In genomic region chr2:108270768-108271506, GRCh38 we compare ENCODE assay signal across 1 cellular context.
A peak's percentile ranks its signal among the peaks of the same experiment; 100 is the strongest.
TF ChIP-seq lines count a peak whose summit lies in the region.

No MANE protein-coding gene starts in this region.

TF ChIP-seq in HepG2, 621 proteins besides CTCF, POLR2A, EP300 and RAD21 (continued from another document and continues in another):
- no peak for TF ChIP-seq ZNF800 (CRISPR knock-in tag; IDR thresholded peaks at IDR 0.05)
- TF ChIP-seq SIX1 (CRISPR knock-in tag; IDR thresholded peaks at IDR 0.05; ENCODE audit: borderline replicate concordance) = no peak
- no peak for TF ChIP-seq ZNF670 (CRISPR knock-in tag; IDR thresholded peaks at IDR 0.05; ENCODE audit: borderline replicate concordance)
- TF ChIP-seq ZNF879 (CRISPR knock-in tag; IDR thresholded peaks at IDR 0.05) = no peak
- no peak for TF ChIP-seq BATF2 (CRISPR knock-in tag; IDR thresholded peaks at IDR 0.05)
- TF ChIP-seq KDM5B (CRISPR knock-in tag; IDR thresholded peaks at IDR 0.05; ENCODE audit: borderline replicate concordance) = no peak
- no peak for TF ChIP-seq UBTF (CRISPR knock-in tag; IDR thresholded peaks at IDR 0.05)
- TF ChIP-seq ZBTB10 (CRISPR knock-in tag; IDR thresholded peaks at IDR 0.05; ENCODE audit: borderline replicate concordance) = no peak
- no peak for TF ChIP-seq U2AF2 (IDR thresholded peaks at IDR 0.05; ENCODE audit: low read depth, low read length)
- TF ChIP-seq HOXA3 (CRISPR knock-in tag; IDR thresholded peaks at IDR 0.05) = peak; percentile 24; the same call in 1 of the 2 replicates
- TF ChIP-seq TIGD3 (CRISPR knock-in tag; IDR thresholded peaks at IDR 0.05; ENCODE audit: borderline replicate concordance) = no peak
- TF ChIP-seq ETV5 (CRISPR knock-in tag; IDR thresholded peaks at IDR 0.05; ENCODE audit: borderline replicate concordance) = peak; percentile 50; the same call in 1 of the 2 replicates
- TF ChIP-seq KAT8 (CRISPR knock-in tag; IDR thresholded peaks at IDR 0.05) = peak; percentile 32; the same call in 1 of the 2 replicates
- no peak for TF ChIP-seq RAD51 (IDR thresholded peaks at IDR 0.05; ENCODE audit: borderline replicate concordance)
- no peak for TF ChIP-seq ZNF749 (CRISPR knock-in tag; IDR thresholded peaks at IDR 0.05; ENCODE audit: borderline replicate concordance)
- no peak for TF ChIP-seq ZNF576 (CRISPR knock-in tag; IDR thresholded peaks at IDR 0.05)
- 0 out of 2 replicates have a peak, but pooled peaks have one; percentile 20 for TF ChIP-seq KMT2B (CRISPR knock-in tag; IDR thresholded peaks at IDR 0.05)
- TF ChIP-seq CENPT (CRISPR knock-in tag; IDR thresholded peaks at IDR 0.05; ENCODE audit: low read depth) = no peak
- no peak for TF ChIP-seq ZNF317 (CRISPR knock-in tag; IDR thresholded peaks at IDR 0.05)
- peak; percentile 50 for TF ChIP-seq PAXIP1 (CRISPR knock-in tag; conservative IDR thresholded peaks at IDR 0.05)
- TF ChIP-seq PHF21A (CRISPR knock-in tag; IDR thresholded peaks at IDR 0.05) = peak; percentile 31; the same call in 1 of the 2 replicates
- peak; percentile 55; the same call in 1 of the 2 replicates for TF ChIP-seq ZNF160 (CRISPR knock-in tag; IDR thresholded peaks at IDR 0.05)
- no peak for TF ChIP-seq ZNF546 (CRISPR knock-in tag; conservative IDR thresholded peaks at IDR 0.05)
- TF ChIP-seq ZNF646 (CRISPR knock-in tag; IDR thresholded peaks at IDR 0.05) = no peak
- 0 out of 2 replicates have a peak, but pooled peaks have one; percentile 35 for TF ChIP-seq ZNF224 (CRISPR knock-in tag; IDR thresholded peaks at IDR 0.05)
- TF ChIP-seq CEBPB (IDR thresholded peaks at IDR 0.05; ENCODE audit: borderline replicate concordance, low read depth, low read length) = peak; percentile 83
- TF ChIP-seq TEAD3 (CRISPR knock-in tag; optimal IDR thresholded peaks at IDR 0.05; ENCODE audit: borderline replicate concordance) = peak; percentile 2
- 0 out of 2 replicates have a peak, but pooled peaks have one; percentile 8 for TF ChIP-seq SNAPC2 (CRISPR knock-in tag; IDR thresholded peaks at IDR 0.05)
- TF ChIP-seq ZNF841 (CRISPR knock-in tag; IDR thresholded peaks at IDR 0.05; ENCODE audit: borderline replicate concordance) = no peak
- TF ChIP-seq ZNF710 (CRISPR knock-in tag; IDR thresholded peaks at IDR 0.05; ENCODE audit: borderline replicate concordance) = 0 out of 2 replicates have a peak, but pooled peaks have one; percentile 19
